1 cellular context compared by ENCODE assay signal in genomic region chr3:69724722-69725435, GRCh38.
TF ChIP-seq lines count a peak whose summit lies in the region.

No MANE protein-coding gene starts in this region.

TF ChIP-seq in K562, 482 proteins besides CTCF, POLR2A, EP300 and RAD21 (continued from another document and continues in another):
- TF ChIP-seq GATAD2A (IDR thresholded peaks at IDR 0.05) (0 out of 2 replicates have a peak, but pooled peaks have one; percentile 67), FOXP1 (CRISPR knock-in tag; IDR thresholded peaks at IDR 0.05) (no peak), ZNF583 (CRISPR knock-in tag; IDR thresholded peaks at IDR 0.05) (no peak), FOSL1 (tag; conservative IDR thresholded peaks at IDR 0.05) (peak; percentile 88), HMBOX1 (IDR thresholded peaks at IDR 0.05) (peak; percentile 99), E2F5 (CRISPR knock-in tag; IDR thresholded peaks at IDR 0.05) (no peak), HDAC1 (IDR thresholded peaks at IDR 0.05) (peak in 1 of 2 experiments; percentile 52; a peak in 1 of 4 replicates), ZNF445 (CRISPR knock-in tag; IDR thresholded peaks at IDR 0.05; ENCODE audit: low read depth) (no peak), HBP1 (CRISPR knock-in tag; IDR thresholded peaks at IDR 0.05) (no peak), ZBTB7A (IDR thresholded peaks at IDR 0.05; ENCODE audit: borderline replicate concordance, control insufficient read depth, low read depth, low read length) (peak; percentile 99), TOE1 (IDR thresholded peaks at IDR 0.05; ENCODE audit: borderline replicate concordance) (no peak; the same call in 1 of the 2 replicates), TOE1 (CRISPR knock-in tag; IDR thresholded peaks at IDR 0.05; ENCODE audit: borderline replicate concordance, low read depth) (no peak), ZNF146 (CRISPR knock-in tag; IDR thresholded peaks at IDR 0.05; ENCODE audit: unreplicated experiment) (no peak), TEAD1 (CRISPR knock-in tag; IDR thresholded peaks at IDR 0.05) (peak in 1 of 2 experiments; percentile 34; a peak in 1 of 4 replicates), JUND (IDR thresholded peaks at IDR 0.05; ENCODE audit: borderline replicate concordance, low read depth, low read length) (peak; percentile 88), JUND (tag; IDR thresholded peaks at IDR 0.05; ENCODE audit: borderline replicate concordance, low read depth, low read length) (peak; percentile 85; the same call in 2 of the 3 replicates), CREB5 (CRISPR knock-in tag; IDR thresholded peaks at IDR 0.05) (no peak), BACH1 (tag; IDR thresholded peaks at IDR 0.05) (peak; percentile 79), ZNF165 (CRISPR knock-in tag; IDR thresholded peaks at IDR 0.05; ENCODE audit: borderline replicate concordance) (no peak), GTF2F1 (IDR thresholded peaks at IDR 0.05; ENCODE audit: low read depth, low read length) (no peak), PHF21A (IDR thresholded peaks at IDR 0.05; ENCODE audit: borderline replicate concordance, low read depth) (no peak), IRF1 (CRISPR knock-in tag; IDR thresholded peaks at IDR 0.05; ENCODE audit: borderline replicate concordance) (no peak), JUNB (CRISPR knock-in tag; conservative IDR thresholded peaks at IDR 0.05) (no peak), ZNF592 (IDR thresholded peaks at IDR 0.05) (peak; percentile 88), E2F8 (IDR thresholded peaks at IDR 0.05; ENCODE audit: low read depth, partially characterized antibody) (no peak), GATA2 (CRISPR knock-in tag; IDR thresholded peaks at IDR 0.05) (peak; percentile 76), ZNF431 (CRISPR knock-in tag; IDR thresholded peaks at IDR 0.05) (no peak), FOXM1 (IDR thresholded peaks at IDR 0.05; ENCODE audit: low read depth) (peak; percentile 69; the same call in 1 of the 2 replicates), FOXM1 (CRISPR knock-in tag; IDR thresholded peaks at IDR 0.05; ENCODE audit: low read depth) (no peak), SP1 (CRISPR knock-in tag; IDR thresholded peaks at IDR 0.05) (no peak), ID3 (CRISPR knock-in tag; IDR thresholded peaks at IDR 0.05) (no peak), ID3 (tag; IDR thresholded peaks at IDR 0.05) (peak; percentile 17; the same call in 1 of the 2 replicates), BDP1 (IDR thresholded peaks at IDR 0.05; ENCODE audit: insufficient read depth, insufficient read length) (no peak), ZBTB2 (IDR thresholded peaks at IDR 0.05) (peak; percentile 69; the same call in 1 of the 2 replicates), MBD2 (IDR thresholded peaks at IDR 0.05; ENCODE audit: borderline replicate concordance, low read depth) (peak; percentile 61), EZH2 (IDR thresholded peaks at IDR 0.05; ENCODE audit: borderline replicate concordance, low read depth, low read length) (no peak), SMARCE1 (IDR thresholded peaks at IDR 0.05) (peak; percentile 87), KLF16 (IDR thresholded peaks at IDR 0.05) (peak; percentile 93), ZFP36 (IDR thresholded peaks at IDR 0.05; ENCODE audit: low read depth, low read length, partially characterized antibody) (no peak), TCF3 (CRISPR knock-in tag; IDR thresholded peaks at IDR 0.05) (peak; percentile 92), ZNF217 (CRISPR knock-in tag; IDR thresholded peaks at IDR 0.05) (no peak), HDAC3 (IDR thresholded peaks at IDR 0.05; ENCODE audit: borderline replicate concordance, partially characterized antibody) (peak; percentile 61), KDM1A (IDR thresholded peaks at IDR 0.05) (peak; percentile 58 to 78; a peak in 3 of 4 replicates), THRB (CRISPR knock-in tag; conservative IDR thresholded peaks at IDR 0.05) (no peak), MAZ (CRISPR knock-in tag; conservative IDR thresholded peaks at IDR 0.05 in 1 of 2, IDR thresholded peaks at IDR 0.05 in 1 of 2) (peak in 1 of 2 experiments; percentile 64; a peak in 2 of 4 replicates), NCOR1 (IDR thresholded peaks at IDR 0.05) (peak; percentile 93), EGR1 (conservative IDR thresholded peaks at IDR 0.05) (no peak), ZKSCAN1 (IDR thresholded peaks at IDR 0.05; ENCODE audit: low read depth, low read length) (peak; percentile 40; the same call in 1 of the 2 replicates), PKNOX1 (IDR thresholded peaks at IDR 0.05) (peak; percentile 95), RBFOX2 (IDR thresholded peaks at IDR 0.05; ENCODE audit: low read depth, low read length) (no peak)
